Comparison of ENCODE assay signal across 15 cellular contexts in the genomic region with DNA sequence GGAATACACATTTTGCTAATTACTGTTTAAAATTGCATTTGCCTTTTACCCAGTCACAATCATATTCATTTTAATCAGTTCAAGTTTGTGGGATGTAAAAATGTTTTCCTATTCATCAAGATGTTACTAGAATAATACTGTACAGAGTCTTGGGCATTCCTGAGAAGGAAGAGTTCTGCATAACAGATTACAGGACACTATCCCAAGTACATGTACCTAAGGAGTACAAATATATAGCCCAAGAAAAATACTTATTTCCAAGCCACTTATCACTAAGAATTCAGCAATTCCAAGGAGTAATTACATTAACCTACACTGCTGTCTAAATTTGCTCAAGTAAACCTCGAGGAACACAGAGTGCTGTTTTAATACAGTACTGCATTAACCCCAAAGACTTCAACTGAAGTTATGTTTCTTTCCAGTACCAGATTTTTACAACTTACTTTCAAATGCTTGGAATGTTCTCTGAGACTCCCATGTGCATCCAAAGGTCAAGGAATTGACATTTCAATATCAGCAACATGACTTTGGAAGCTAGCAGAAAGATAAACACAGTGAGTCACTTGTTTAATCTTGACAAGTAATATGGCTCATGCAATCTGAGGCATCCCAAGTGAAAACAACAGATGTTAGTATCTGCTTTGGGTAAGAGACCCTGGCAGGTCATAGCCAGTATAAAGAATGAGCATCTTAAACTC.
DNase-seq lines count a peak whose midpoint lies in the region; ATAC-seq, FAIRE-seq and TF ChIP-seq lines count a peak whose summit lies in the region.
"Had no signal": no experiment of that assay in that cellular context is flagged by ENCODE, and none has a peak within 500 bp of the region (broad histone marks: within the 10 kb centered on the region; RNA-seq: fewer than 3 reads in every experiment).

No MANE protein-coding gene starts in this region.

- no peaks in the 10 kb centered on the region for H3K9me3 ChIP-seq in skeletal muscle satellite cell (replicated peaks; ENCODE audit: low read length)

- H3K27me3 ChIP-seq in skeletal muscle satellite cell (ENCODE audit: control insufficient read depth, insufficient read depth, low read length) = no peaks in the 10 kb centered on the region
- peaks cover 0 to 17% (median 0%) of the 10 kb centered on the region in 45 donors for H3K27me3 ChIP-seq in dorsolateral prefrontal cortex

- DNase-seq in NCI-H2171 treated with DMSO at 0.1 percent for 48 hours (lab: John Stamatoyannopoulos, UW) = peak; percentile 51
- DNase-seq in NCI-H2171 (lab: John Stamatoyannopoulos, UW) = no peak
- peak; percentile 87 to 92 for DNase-seq in foreskin fibroblast
- DNase-seq in left lobe of liver (ENCODE audit: low spot score) = no peak
- DNase-seq in dorsolateral prefrontal cortex = no peak
- DNase-seq in GM12892 (ENCODE audit: insufficient read length) = no peak
- DNase-seq: activated CD4-positive, alpha-beta T cell treated with anti-CD3 and anti-CD28 coated beads, Interleukin-2, amount 10 ng/mL, durations not matched to agents 24 days and 14 days; activated naive CD4-positive, alpha-beta T cell treated with anti-CD3 and anti-CD28 coated beads, Interleukin-2, amount 10 ng/mL, durations not matched to agents 7 days and 5 days; NCI-H187; SIG-M5 had no signal

- ATAC-seq in SK-N-SH treated with all-trans-retinoic acid at 6 μM for 48 hours (peak; percentile 83), left lobe of liver (no peak)
- ATAC-seq: HCT116 had no signal

- peak overlapping the region; percentile 34 for H3K9ac ChIP-seq in skeletal muscle satellite cell (ENCODE audit: low read depth, low read length)

- H3K4me3 ChIP-seq in foreskin fibroblast (ENCODE audit: low read depth in 1 of 2, low read length in 2 of 2) (no peak overlapping the region), skeletal muscle satellite cell (ENCODE audit: low read length) (no peak overlapping the region), dorsolateral prefrontal cortex (no peak overlapping the region)
- H3K4me3 ChIP-seq: skin epidermis had no signal

- peaks cover 32% of the 10 kb centered on the region for H3K4me1 ChIP-seq in skeletal muscle satellite cell (ENCODE audit: control insufficient read depth, insufficient read depth, low read length)

- H3K36me3 ChIP-seq in skeletal muscle satellite cell (ENCODE audit: insufficient read depth, low read length) = no peaks in the 10 kb centered on the region

- intact Hi-C loops in dorsolateral prefrontal cortex (cut with DNase I) = no loop called here

- H3K27ac ChIP-seq in dorsolateral prefrontal cortex = no peak overlapping the region
- H3K27ac ChIP-seq: 22Rv1, skin epidermis had no signal

- no peak for TF ChIP-seq POLR2A in GM12892 (IDR thresholded peaks at IDR 0.05; ENCODE audit: low read depth, low read length)

- TF ChIP-seq CTCF in foreskin fibroblast (IDR thresholded peaks at IDR 0.05; ENCODE audit: low read depth, low read length) (no peak), dorsolateral prefrontal cortex (IDR thresholded peaks at IDR 0.05 in 54 of 56, conservative IDR thresholded peaks at IDR 0.05 in 2 of 56; ENCODE audit: low read depth in 1 of 56, partially characterized antibody in 56 of 56) (no peak)

- peak overlapping the region; percentile 57 for H3K4me2 ChIP-seq in skeletal muscle satellite cell (ENCODE audit: low read length)

- FAIRE-seq in GM12892 (lab: Jason Lieb, UNC) = no peak

TF ChIP-seq in SK-N-SH treated with all-trans-retinoic acid at 6 μM for 48 hours, 23 proteins besides CTCF, POLR2A, EP300 and RAD21:
- peak; percentile 80 for TF ChIP-seq ISL1 (CRISPR knock-in tag; IDR thresholded peaks at IDR 0.05)
- TF ChIP-seq ZNF565 (CRISPR knock-in tag; conservative IDR thresholded peaks at IDR 0.05; ENCODE audit: low read depth) = no peak
- 0 out of 2 replicates have a peak, but pooled peaks have one; percentile 48 for TF ChIP-seq SNAI2 (CRISPR knock-in tag; IDR thresholded peaks at IDR 0.05)
- no peak for TF ChIP-seq OSR1 (CRISPR knock-in tag; IDR thresholded peaks at IDR 0.05)
TF ChIP-seq in SK-N-SH treated with all-trans-retinoic acid at 6 μM for 48 hours: peak in this region for 2.

Comparison
In these comparisons a context has a peak if more than half of its experiments do, and no peak if none do; other contexts are left out.
1. DNase-seq: peak in NCI-H2171 treated with DMSO at 0.1 percent for 48 hours (single experiment) and foreskin fibroblast (2 of 2); none in NCI-H2171 (single experiment), left lobe of liver (single experiment), dorsolateral prefrontal cortex (0 of 10) and GM12892 (single experiment).